Comparison of ENCODE assay signal across 8 cellular contexts in genomic region chr19:9323557-9323918, GRCh38. TPM values are rescaled to one million over a fixed set of nuclear protein-coding genes. Genes with fewer than 3 reads are reported as not detected.
DNase-seq lines count a peak whose midpoint lies in the region; ATAC-seq and TF ChIP-seq lines count a peak whose summit lies in the region.

No MANE protein-coding gene starts in this region.

- H3K4me2 ChIP-seq in GM23338 (peak overlapping the region; percentile 51), Karpas-422 (ENCODE audit: low read depth, low read length, poor library complexity, severe bottlenecking) (peak overlapping the region; percentile 80)

- H3K36me3 Mint-ChIP-seq in GM23338 (ENCODE audit: low read depth), result peaks cover 64% of the 10 kb centered on the region
- peaks cover 10% of the 10 kb centered on the region for H3K36me3 Mint-ChIP-seq in MCF 10A (ENCODE audit: insufficient read depth, unreplicated experiment)

- H3K9ac ChIP-seq in Karpas-422 (ENCODE audit: low read length) (peak overlapping the region; percentile 83), iPS-20b (ENCODE audit: low read depth, low read length) (peak overlapping the region; percentile 77; the same call in 1 of the 2 replicates)

- peak overlapping the region; percentile 86 for H3K4me3 Mint-ChIP-seq in GM23338
- H3K4me3 Mint-ChIP-seq in MCF 10A (ENCODE audit: unreplicated experiment), result peak overlapping the region; percentile 79

- POLR2A ChIA-PET in MCF 10A (lab: Yijun Ruan, JAX), result interaction anchor here (0.5 to 2.0 kb wide), 8 partner anchors 11 to 445 kb away, joined by 3 to 14 read pairs (median 4); partner anchors contain the start of genes ZNF266, ZNF699 and ZNF846

- ATAC-seq in GM23338, result peak; percentile 64

- CTCF ChIA-PET in MCF 10A (lab: Yijun Ruan, JAX), result interaction anchor here (0.7 to 1.7 kb wide), 3 partner anchors 13 to 304 kb away, joined by 3 to 8 read pairs (median 4); partner anchors contain the start of gene ZNF699

- no peaks in the 10 kb centered on the region; the same call in 1 of the 2 replicates for H3F3A ChIP-seq in GM23338 (replicated peaks; ENCODE audit: low read depth)

- TF ChIP-seq CTCF in GM23338 (conservative IDR thresholded peaks at IDR 0.05; ENCODE audit: low read depth in 2 of 2) (no peak), MCF 10A (IDR thresholded peaks at IDR 0.05; ENCODE audit: unreplicated experiment) (no peak)

- H3K9me3 ChIP-seq in Karpas-422 (ENCODE audit: low read length), result peaks cover 22% of the 10 kb centered on the region
- H3K9me3 ChIP-seq in iPS-20b (ENCODE audit: insufficient read depth, low read depth, low read length), result peaks cover 46% of the 10 kb centered on the region

- H4K20me1 ChIP-seq in GM23338 (replicated peaks; ENCODE audit: insufficient read depth) (no peaks in the 10 kb centered on the region), Karpas-422 (ENCODE audit: insufficient read depth, low read depth, low read length) (no peaks in the 10 kb centered on the region)

- DNase-seq in GM04504 (ENCODE audit: low read depth) (peak; percentile 45), GM23338 (ENCODE audit: low spot score) (peak; percentile 84), Karpas-422 (peak; percentile 82), SHP77 treated with DMSO at 0.1 percent for 48 hours (lab: John Stamatoyannopoulos, UW) (peak; percentile 85), MCF 10A (ENCODE audit: unreplicated experiment) (no peak), skeletal muscle cell (ENCODE audit: low read depth) (peak; percentile 56), SIG-M5 treated with dmso at 0.1 percent for 504 hours (lab: John Stamatoyannopoulos, UW; ENCODE audit: unreplicated experiment) (no peak)

- H3K4me3 ChIP-seq in GM23338 (peak overlapping the region; percentile 89), Karpas-422 (ENCODE audit: low read length) (peak overlapping the region; percentile 77), iPS-20b (ENCODE audit: low read length) (peak overlapping the region; percentile 88), skeletal muscle cell (ENCODE audit: low read depth, low read length) (peak overlapping the region; percentile 83)

- H3K27me3 ChIP-seq in GM23338 (ENCODE audit: insufficient read depth) (no peaks in the 10 kb centered on the region), Karpas-422 (ENCODE audit: low read length) (no peaks in the 10 kb centered on the region), iPS-20b (ENCODE audit: insufficient read depth, low read length) (no peaks in the 10 kb centered on the region)

- H3K9me3 Mint-ChIP-seq in GM23338 (peaks cover 75% of the 10 kb centered on the region), MCF 10A (ENCODE audit: unreplicated experiment) (no peaks in the 10 kb centered on the region)

- peaks cover 6% of the 10 kb centered on the region for H3K36me3 ChIP-seq in GM23338 (ENCODE audit: insufficient read depth)
- H3K36me3 ChIP-seq in Karpas-422 (ENCODE audit: insufficient read depth, low read length), result peaks cover 35% of the 10 kb centered on the region
- H3K36me3 ChIP-seq in iPS-20b (ENCODE audit: insufficient read depth, low read depth, low read length), result peaks cover 19% of the 10 kb centered on the region; the same call in 1 of the 2 replicates

- H3K27ac ChIP-seq in GM23338 (ENCODE audit: low read depth), result peak overlapping the region; percentile 70
- H3K27ac ChIP-seq in Karpas-422 (ENCODE audit: low read length), result peak overlapping the region; percentile 61
- H3K27ac ChIP-seq in iPS-20b (ENCODE audit: low read length), result no peak overlapping the region

- H3K4me1 ChIP-seq in GM23338 (ENCODE audit: insufficient read depth) (peaks cover 6% of the 10 kb centered on the region; the same call in 1 of the 2 replicates), Karpas-422 (ENCODE audit: low read length) (peaks cover 15% of the 10 kb centered on the region), iPS-20b (ENCODE audit: insufficient read depth, low read length) (no peaks in the 10 kb centered on the region)

- H3K9me2 ChIP-seq in GM23338 (ENCODE audit: insufficient read depth) (no peaks in the 10 kb centered on the region), Karpas-422 (replicated peaks; ENCODE audit: insufficient read depth, low read length) (no peaks in the 10 kb centered on the region)

- H3K27ac Mint-ChIP-seq in GM23338 (peak overlapping the region; percentile 84; the same call in 1 of the 2 replicates), MCF 10A (ENCODE audit: low read depth, unreplicated experiment) (peak overlapping the region; percentile 50)

- intact Hi-C loops in MCF 10A (cut with micrococcal nuclease), result no loop called here

- no peak overlapping the region for H2AFZ ChIP-seq in GM23338
- peak overlapping the region; percentile 99 for H2AFZ ChIP-seq in Karpas-422 (ENCODE audit: low read length)

- H3K79me2 ChIP-seq in GM23338 (replicated peaks; ENCODE audit: insufficient read depth) (peaks cover 41% of the 10 kb centered on the region), Karpas-422 (ENCODE audit: low read length) (peaks cover 24% of the 10 kb centered on the region)

- H3K27me3 Mint-ChIP-seq in GM23338 (ENCODE audit: insufficient read depth, low read depth, poor library complexity) (peaks cover 17% of the 10 kb centered on the region), MCF 10A (ENCODE audit: insufficient read depth, unreplicated experiment) (no peaks in the 10 kb centered on the region)

- H3K4me1 Mint-ChIP-seq in GM23338, result no peaks in the 10 kb centered on the region
- H3K4me1 Mint-ChIP-seq in MCF 10A (ENCODE audit: insufficient read depth, unreplicated experiment), result no peaks in the 10 kb centered on the region

- no TSS peak for BruUV-seq in MCF 10A (replicated peaks; lab: Mats Ljungman, UMichigan)

TF ChIP-seq in GM23338, 12 proteins besides CTCF, POLR2A, EP300 and RAD21 (continues in another document):
- TF ChIP-seq EZH2 (IDR thresholded peaks at IDR 0.05; ENCODE audit: low read depth, unreplicated experiment), result no peak
- TF ChIP-seq STAT1 (IDR thresholded peaks at IDR 0.05; ENCODE audit: unreplicated experiment), result no peak

RNA-seq across cellular contexts. Expression of gene ZNF559, which starts 0.4 kb away (rescaled TPM):
- 18.9 and 20.8 TPM in 2 replicates for total RNA-seq in GM23338 (2014; rRNA removed; shearing (Covaris generic))
- 15.4 and 19.3 TPM in 2 replicates for polyA plus RNA-seq in GM23338 (2016; fragmentation: Nextera tagmentation; extraction: Ambion mirVana)
- 8.4 and 42.2 TPM in 2 replicates for total RNA-seq in Karpas-422 (2014; rRNA removed; shearing (Covaris generic); ENCODE audit: low replicate concordance)
- 10.7 and 13.1 TPM in 2 replicates for total RNA-seq in MCF 10A (2022)

RNA-seq across cellular contexts. Expression of gene ZNF699, which starts 13.9 kb away (rescaled TPM):
- total RNA-seq in GM23338 (2014; rRNA removed; shearing (Covaris generic)), result 3.3 and 11.8 TPM in 2 replicates
- polyA plus RNA-seq in GM23338 (2016; fragmentation: Nextera tagmentation; extraction: Ambion mirVana), result 2.6 and 3.0 TPM in 2 replicates
- 6.9 and 14.4 TPM in 2 replicates for total RNA-seq in Karpas-422 (2014; rRNA removed; shearing (Covaris generic); ENCODE audit: low replicate concordance)
- total RNA-seq in MCF 10A (2022), result 6.4 and 6.7 TPM in 2 replicates

RNA-seq across cellular contexts. Expression of gene ZNF177, which starts 39.3 kb away (rescaled TPM):
- total RNA-seq in GM23338 (2014; rRNA removed; shearing (Covaris generic)), result 5.0 and 7.1 TPM in 2 replicates
- 5.6 and 5.8 TPM in 2 replicates for polyA plus RNA-seq in GM23338 (2016; fragmentation: Nextera tagmentation; extraction: Ambion mirVana)
- total RNA-seq in Karpas-422 (2014; rRNA removed; shearing (Covaris generic); ENCODE audit: low replicate concordance), result 2.5 and 5.0 TPM in 2 replicates
- total RNA-seq in MCF 10A (2022), result 0.79 and 3.0 TPM in 2 replicates

Comparison
In these comparisons a context has a peak if more than half of its experiments do, and no peak if none do; other contexts are left out.
1. DNase-seq: peak in GM04504 (single experiment), GM23338 (single experiment), Karpas-422 (single experiment), SHP77 treated with DMSO at 0.1 percent for 48 hours (single experiment) and skeletal muscle cell (single experiment); none in MCF 10A (single experiment) and SIG-M5 treated with dmso at 0.1 percent for 504 hours (single experiment).
2. Peak in every context shown above with its lines, with median percentiles within 50 percentile points of each other: H3K4me3 ChIP-seq.